ENCODE assay signal across 1 cellular context in the genomic region with DNA sequence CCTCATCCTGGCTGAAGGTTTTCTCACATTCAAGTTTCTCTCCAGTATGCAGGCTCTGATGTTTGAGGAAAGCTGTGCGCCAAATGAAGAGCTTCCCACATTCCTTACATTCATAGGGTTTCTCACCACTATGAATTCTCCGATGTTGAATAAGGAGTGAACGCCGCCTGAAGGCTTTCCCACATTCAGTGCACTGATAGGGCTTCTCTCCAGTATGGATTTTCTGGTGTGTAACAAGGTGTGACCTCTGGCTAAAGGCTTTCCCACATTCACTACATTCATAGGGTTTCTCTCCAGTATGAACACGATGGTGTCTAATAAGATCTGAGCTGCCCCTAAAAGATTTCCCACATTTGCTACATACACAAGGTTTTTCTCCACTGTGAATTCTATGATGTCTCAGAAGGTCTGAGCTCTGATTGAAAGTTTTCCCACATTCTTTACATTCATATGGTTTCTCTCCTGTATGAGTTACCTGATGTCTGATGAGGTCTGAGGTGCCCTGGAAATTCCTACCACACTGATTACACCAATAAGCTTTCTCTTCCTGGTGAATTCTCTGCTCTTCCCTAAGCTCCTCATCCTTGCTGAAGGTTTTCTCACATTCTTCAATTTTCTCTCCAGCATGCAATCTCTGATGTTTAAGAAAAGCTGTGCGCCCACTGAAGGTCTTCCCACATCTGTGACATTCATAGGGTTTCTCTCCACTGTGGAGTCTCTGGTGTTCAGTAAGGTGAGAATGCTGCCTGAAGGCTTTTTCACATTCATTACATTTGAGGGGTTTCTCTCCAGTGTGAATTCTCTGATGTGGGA.
TF ChIP-seq lines count a peak whose summit lies in the region.

No MANE protein-coding gene starts in this region.

TF ChIP-seq in GM12878, 131 proteins besides CTCF, POLR2A, EP300 and RAD21:
- TF ChIP-seq CBX5 (IDR thresholded peaks at IDR 0.05; ENCODE audit: low read depth) (peak; percentile 13; the same call in 1 of the 2 replicates), ZNF24 (IDR thresholded peaks at IDR 0.05) (no peak)
